2 cellular contexts compared by ENCODE assay signal in genomic region chr5:149415245-149415967, GRCh38.
TF ChIP-seq lines count a peak whose summit lies in the region.

No MANE protein-coding gene starts in this region.

TF ChIP-seq in SK-N-SH, 30 proteins besides CTCF, POLR2A, EP300 and RAD21 (continued from another document):
- TF ChIP-seq, protein P1, sequence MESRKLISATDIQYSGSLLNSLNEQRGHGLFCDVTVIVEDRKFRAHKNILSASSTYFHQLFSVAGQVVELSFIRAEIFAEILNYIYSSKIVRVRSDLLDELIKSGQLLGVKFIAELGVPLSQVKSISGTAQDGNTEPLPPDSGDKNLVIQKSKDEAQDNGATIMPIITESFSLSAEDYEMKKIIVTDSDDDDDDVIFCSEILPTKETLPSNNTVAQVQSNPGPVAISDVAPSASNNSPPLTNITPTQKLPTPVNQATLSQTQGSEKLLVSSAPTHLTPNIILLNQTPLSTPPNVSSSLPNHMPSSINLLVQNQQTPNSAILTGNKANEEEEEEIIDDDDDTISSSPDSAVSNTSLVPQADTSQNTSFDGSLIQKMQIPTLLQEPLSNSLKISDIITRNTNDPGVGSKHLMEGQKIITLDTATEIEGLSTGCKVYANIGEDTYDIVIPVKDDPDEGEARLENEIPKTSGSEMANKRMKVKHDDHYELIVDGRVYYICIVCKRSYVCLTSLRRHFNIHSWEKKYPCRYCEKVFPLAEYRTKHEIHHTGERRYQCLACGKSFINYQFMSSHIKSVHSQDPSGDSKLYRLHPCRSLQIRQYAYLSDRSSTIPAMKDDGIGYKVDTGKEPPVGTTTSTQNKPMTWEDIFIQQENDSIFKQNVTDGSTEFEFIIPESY (IDR thresholded peaks at IDR 0.05; ENCODE audit: borderline replicate concordance, low read depth), result no peak
- TF ChIP-seq YY1 (IDR thresholded peaks at IDR 0.05; ENCODE audit: low read depth) (no peak), TAF1 (IDR thresholded peaks at IDR 0.05; ENCODE audit: borderline replicate concordance, low read depth, low read length) (no peak), SIN3A (IDR thresholded peaks at IDR 0.05; ENCODE audit: borderline replicate concordance, low read depth, low read length) (no peak), TEAD4 (IDR thresholded peaks at IDR 0.05; ENCODE audit: borderline replicate concordance, insufficient read depth) (no peak), SMC3 (IDR thresholded peaks at IDR 0.05; ENCODE audit: low read depth, low read length) (no peak), PBX3 (IDR thresholded peaks at IDR 0.05) (no peak), NFIC (IDR thresholded peaks at IDR 0.05; ENCODE audit: borderline replicate concordance) (no peak), FOXJ3 (CRISPR knock-in tag; IDR thresholded peaks at IDR 0.05) (no peak)

TF ChIP-seq in SK-N-SH treated with all-trans-retinoic acid at 6 μM for 48 hours, 23 proteins besides CTCF, POLR2A, EP300 and RAD21 (continued from another document):
- TF ChIP-seq, protein P2, sequence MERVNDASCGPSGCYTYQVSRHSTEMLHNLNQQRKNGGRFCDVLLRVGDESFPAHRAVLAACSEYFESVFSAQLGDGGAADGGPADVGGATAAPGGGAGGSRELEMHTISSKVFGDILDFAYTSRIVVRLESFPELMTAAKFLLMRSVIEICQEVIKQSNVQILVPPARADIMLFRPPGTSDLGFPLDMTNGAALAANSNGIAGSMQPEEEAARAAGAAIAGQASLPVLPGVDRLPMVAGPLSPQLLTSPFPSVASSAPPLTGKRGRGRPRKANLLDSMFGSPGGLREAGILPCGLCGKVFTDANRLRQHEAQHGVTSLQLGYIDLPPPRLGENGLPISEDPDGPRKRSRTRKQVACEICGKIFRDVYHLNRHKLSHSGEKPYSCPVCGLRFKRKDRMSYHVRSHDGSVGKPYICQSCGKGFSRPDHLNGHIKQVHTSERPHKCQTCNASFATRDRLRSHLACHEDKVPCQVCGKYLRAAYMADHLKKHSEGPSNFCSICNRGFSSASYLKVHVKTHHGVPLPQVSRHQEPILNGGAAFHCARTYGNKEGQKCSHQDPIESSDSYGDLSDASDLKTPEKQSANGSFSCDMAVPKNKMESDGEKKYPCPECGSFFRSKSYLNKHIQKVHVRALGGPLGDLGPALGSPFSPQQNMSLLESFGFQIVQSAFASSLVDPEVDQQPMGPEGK (CRISPR knock-in tag; IDR thresholded peaks at IDR 0.05; ENCODE audit: borderline replicate concordance), result no peak
- no peak for TF ChIP-seq BACH2 (CRISPR knock-in tag; IDR thresholded peaks at IDR 0.05; ENCODE audit: borderline replicate concordance)
- TF ChIP-seq, protein P3, sequence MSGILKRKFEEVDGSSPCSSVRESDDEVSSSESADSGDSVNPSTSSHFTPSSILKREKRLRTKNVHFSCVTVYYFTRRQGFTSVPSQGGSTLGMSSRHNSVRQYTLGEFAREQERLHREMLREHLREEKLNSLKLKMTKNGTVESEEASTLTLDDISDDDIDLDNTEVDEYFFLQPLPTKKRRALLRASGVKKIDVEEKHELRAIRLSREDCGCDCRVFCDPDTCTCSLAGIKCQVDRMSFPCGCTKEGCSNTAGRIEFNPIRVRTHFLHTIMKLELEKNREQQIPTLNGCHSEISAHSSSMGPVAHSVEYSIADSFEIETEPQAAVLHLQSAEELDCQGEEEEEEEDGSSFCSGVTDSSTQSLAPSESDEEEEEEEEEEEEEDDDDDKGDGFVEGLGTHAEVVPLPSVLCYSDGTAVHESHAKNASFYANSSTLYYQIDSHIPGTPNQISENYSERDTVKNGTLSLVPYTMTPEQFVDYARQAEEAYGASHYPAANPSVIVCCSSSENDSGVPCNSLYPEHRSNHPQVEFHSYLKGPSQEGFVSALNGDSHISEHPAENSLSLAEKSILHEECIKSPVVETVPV (CRISPR knock-in tag; IDR thresholded peaks at IDR 0.05), result no peak
- TF ChIP-seq OSR1 (CRISPR knock-in tag; IDR thresholded peaks at IDR 0.05), result no peak
- TF ChIP-seq TOX (CRISPR knock-in tag; IDR thresholded peaks at IDR 0.05; ENCODE audit: borderline replicate concordance), result no peak
- TF ChIP-seq ARNTL (CRISPR knock-in tag; IDR thresholded peaks at IDR 0.05; ENCODE audit: borderline replicate concordance, low read depth), result no peak
- TF ChIP-seq ZNF70 (CRISPR knock-in tag; IDR thresholded peaks at IDR 0.05), result no peak
- TF ChIP-seq TSHZ2 (CRISPR knock-in tag; IDR thresholded peaks at IDR 0.05), result no peak
- no peak for TF ChIP-seq ZFP30 (CRISPR knock-in tag; IDR thresholded peaks at IDR 0.05)
- no peak for TF ChIP-seq GLIS3 (CRISPR knock-in tag; IDR thresholded peaks at IDR 0.05)
